Comparison of ENCODE assay signal across 25 cellular contexts in genomic region chr3:66366747-66367146, GRCh38.
A peak's percentile ranks its signal among the peaks of the same experiment; 100 is the strongest.
DNase-seq lines count a peak whose midpoint lies in the region; ATAC-seq, FAIRE-seq and TF ChIP-seq lines count a peak whose summit lies in the region.
"Had no signal": no experiment of that assay in that cellular context is flagged by ENCODE, and none has a peak within 500 bp of the region (broad histone marks: within the 10 kb centered on the region; RNA-seq: fewer than 3 reads in every experiment).

No MANE protein-coding gene starts in this region.

- intact Hi-C loops in left ventricle myocardium inferior (cut with micrococcal nuclease): no loop called here
- intact Hi-C loops in Right ventricle myocardium inferior (cut with DNase I): no loop called here

- no peaks in the 10 kb centered on the region for H3F3A ChIP-seq in GM23338 (replicated peaks; ENCODE audit: low read depth)

- no peak overlapping the region for H3K4me3 ChIP-seq in left ventricle myocardium inferior
- no peak overlapping the region for H3K4me3 ChIP-seq in GM23338
- H3K4me3 ChIP-seq in H1 (ENCODE audit: extremely low read depth in 1 of 4, insufficient read depth in 2 of 4, low read depth in 3 of 4, low read length in 4 of 4): no peak overlapping the region
- H3K4me3 ChIP-seq: A549; BLaER1 treated with 17β-estradiol and CSF1 and Interleukin-3, amounts not matched to agents 10 nM and 100 nM; HAP-1 had no signal

- H4K5ac ChIP-seq in H1 (ENCODE audit: insufficient read length, low read depth, low read length): no peak overlapping the region

- H3K79me2 ChIP-seq in GM23338 (replicated peaks; ENCODE audit: insufficient read depth): no peaks in the 10 kb centered on the region
- no peaks in the 10 kb centered on the region for H3K79me2 ChIP-seq in H1 (ENCODE audit: control insufficient read depth in 1 of 2, insufficient read depth in 2 of 2, low read length in 2 of 2)

- H3K9me3 ChIP-seq in left ventricle myocardium inferior (replicated peaks) (no peaks in the 10 kb centered on the region), H1 (ENCODE audit: insufficient read depth in 2 of 2, low read depth in 1 of 2, low read length in 1 of 2) (no peaks in the 10 kb centered on the region)
- H3K9me3 ChIP-seq: A549; BE2C; BLaER1 treated with 17β-estradiol and CSF1 and Interleukin-3, amounts not matched to agents 10 nM and 100 nM; HAP-1 had no signal

- H3K56ac ChIP-seq in H1 (replicated peaks; ENCODE audit: insufficient read length, low read depth, low read length): no peak overlapping the region

- H3K4me2 ChIP-seq in GM23338 (no peak overlapping the region), H1 (ENCODE audit: insufficient read depth in 1 of 2, low read depth in 2 of 2, low read length in 2 of 2) (0 out of 4 replicates have a peak overlapping the region, but pooled peaks of 1 of the 2 experiments have one; percentile 1)
- H3K4me2 ChIP-seq: A549 had no signal

- no peaks in the 10 kb centered on the region; the same call in 2 of the 3 replicates for H3K36me3 Mint-ChIP-seq in GM23338 (ENCODE audit: low read depth)

- H3K27ac ChIP-seq in left ventricle myocardium inferior (replicated peaks) (peak overlapping the region; percentile 79), GM23338 (ENCODE audit: low read depth) (no peak overlapping the region), H1 (ENCODE audit: low read depth, low read length) (no peak overlapping the region)
- H3K27ac ChIP-seq: A549; BLaER1 treated with 17β-estradiol and CSF1 and Interleukin-3, amounts not matched to agents 10 nM and 100 nM had no signal

- no peak for DNase-seq in left ventricle myocardium inferior
- DNase-seq in Right ventricle myocardium inferior (ENCODE audit: missing footprints): no peak
- DNase-seq in GM23338 (ENCODE audit: low spot score): peak; percentile 49
- peak; percentile 25 for DNase-seq in NCI-H526 treated with DMSO at 0.1 percent for 48 hours (lab: John Stamatoyannopoulos, UW)
- DNase-seq in H1 (ENCODE audit: low read depth in 1 of 2, low spot score in 2 of 2): no peak
- DNase-seq in GM10248 (ENCODE audit: extremely low spot score): no peak
- DNase-seq in NCI-H1105 treated with DMSO at 0.1 percent for 48 hours (lab: John Stamatoyannopoulos, UW): no peak
- DNase-seq: 8988T; ACHN; AML-193; BE2C; Calu3; CD4-positive, alpha-beta memory T cell; COR-L47; DMS53; DMS79 treated with DMSO at 0.1 percent for 48 hours; GF-D8; HFFc6 had no signal

- H3K27me3 Mint-ChIP-seq in GM23338 (ENCODE audit: insufficient read depth, low read depth, poor library complexity): peaks cover 2% of the 10 kb centered on the region
- H3K27me3 Mint-ChIP-seq: CD4-positive, alpha-beta memory T cell had no signal

- no peaks in the 10 kb centered on the region for H3K9me3 Mint-ChIP-seq in GM23338
- H3K9me3 Mint-ChIP-seq: CD14-positive monocyte; CD4-positive, alpha-beta memory T cell; HFFc6 had no signal

- H3K18ac ChIP-seq in H1 (ENCODE audit: extremely low read depth, low read length): no peak overlapping the region

- no peaks in the 10 kb centered on the region for H3K9me2 ChIP-seq in GM23338 (ENCODE audit: insufficient read depth)

- no peak overlapping the region for H4K8ac ChIP-seq in H1 (ENCODE audit: extremely low read depth, insufficient read depth, low read length)

- H2BK20ac ChIP-seq in H1 (ENCODE audit: low read length): no peak overlapping the region

- H3K27me3 ChIP-seq in left ventricle myocardium inferior (ENCODE audit: low read depth) (no peaks in the 10 kb centered on the region), GM23338 (ENCODE audit: insufficient read depth) (no peaks in the 10 kb centered on the region), H1 (replicated peaks in 1 of 4; ENCODE audit: control insufficient read depth in 3 of 4, extremely low read depth in 1 of 4, insufficient read depth in 3 of 4, low read length in 3 of 4) (no peaks in the 10 kb centered on the region)
- H3K27me3 ChIP-seq: BE2C; BLaER1 treated with 17β-estradiol and CSF1 and Interleukin-3, amounts not matched to agents 10 nM and 100 nM had no signal

- TF ChIP-seq EP300 in H1 (IDR thresholded peaks at IDR 0.05; ENCODE audit: borderline replicate concordance in 1 of 2, low read depth in 2 of 2, low read length in 2 of 2): no peak

- H3K4me1 Mint-ChIP-seq in GM23338: peaks cover 24% of the 10 kb centered on the region
- H3K4me1 Mint-ChIP-seq: CD14-positive monocyte had no signal

- H3K36me3 ChIP-seq in left ventricle myocardium inferior: no peaks in the 10 kb centered on the region
- no peaks in the 10 kb centered on the region for H3K36me3 ChIP-seq in GM23338 (ENCODE audit: insufficient read depth)
- no peaks in the 10 kb centered on the region; a peak in 1 of 8 replicates for H3K36me3 ChIP-seq in H1 (ENCODE audit: control insufficient read depth in 2 of 4, insufficient read depth in 4 of 4, low read length in 3 of 4)
- H3K36me3 ChIP-seq: BE2C, HAP-1 had no signal

- FAIRE-seq in H1 (lab: Jason Lieb, UNC): no peak
- FAIRE-seq: A549, GM19239, H54 had no signal

- 91% methylated on average over 7 of the region's 7 CpGs; no CpG with 5 or more reads in 1 of the 2 experiments for WGBS in H1 (ENCODE audit: extremely low coverage in 1 of 2, insufficient coverage in 1 of 2, insufficient read length in 1 of 2, insufficient replicate concordance in 2 of 2, low coverage in 1 of 2, low lambda C conversion rate in 2 of 2, missing lambda C conversion rate in 1 of 2), 2 experiments

- no peak overlapping the region for H3K23ac ChIP-seq in H1 (ENCODE audit: insufficient read length)

- 0 out of 2 replicates have a peak overlapping the region, but pooled peaks have one; percentile 16 for H2AK5ac ChIP-seq in H1 (ENCODE audit: low read depth, low read length)

- H2BK12ac ChIP-seq in H1 (ENCODE audit: low read depth, low read length): no peak overlapping the region

- no peak overlapping the region for H3K4me3 Mint-ChIP-seq in GM23338
- H3K4me3 Mint-ChIP-seq: CD14-positive monocyte; CD4-positive, alpha-beta memory T cell; HFFc6 had no signal

- no peak overlapping the region; a peak in 1 of 7 replicates for H3K9ac ChIP-seq in H1 (replicated peaks in 1 of 4; ENCODE audit: extremely low read depth in 1 of 4, low read depth in 3 of 4, low read length in 3 of 4)
- H3K9ac ChIP-seq: BLaER1 treated with 17β-estradiol and CSF1 and Interleukin-3, amounts not matched to agents 10 nM and 100 nM had no signal

- POLR2A ChIA-PET in H1 (lab: Charles Lee; ENCODE audit: partially characterized antibody): no interaction called here
- POLR2A ChIA-PET in GM10248 (lab: Yijun Ruan, JAX): no interaction called here

- no peak for TF ChIP-seq POLR2A in H1 (IDR thresholded peaks at IDR 0.05; ENCODE audit: control extremely low read depth in 1 of 2, low read depth in 2 of 2, low read length in 2 of 2)

- H2AFZ ChIP-seq in GM23338 (no peak overlapping the region), H1 (ENCODE audit: low read length) (no peak overlapping the region)

- no peak for TF ChIP-seq RAD21 in H1 (IDR thresholded peaks at IDR 0.05 in 1 of 2, conservative IDR thresholded peaks at IDR 0.05 in 1 of 2; ENCODE audit: low read depth in 2 of 2, low read length in 2 of 2)

- H3K4me1 ChIP-seq in left ventricle myocardium inferior: peaks cover 75% of the 10 kb centered on the region
- peaks cover 17% of the 10 kb centered on the region for H3K4me1 ChIP-seq in GM23338 (ENCODE audit: insufficient read depth)
- peaks cover 3 to 11% (median 5%) of the 10 kb centered on the region in 4 experiments; a peak in 5 of 7 replicates for H3K4me1 ChIP-seq in H1 (replicated peaks in 1 of 4; ENCODE audit: control insufficient read depth in 3 of 4, insufficient read depth in 4 of 4, low read length in 3 of 4)
- H3K4me1 ChIP-seq: A549, BE2C, HAP-1 had no signal

- no peak overlapping the region for H2BK15ac ChIP-seq in H1 (ENCODE audit: low read length)

- H3K4ac ChIP-seq in H1 (replicated peaks; ENCODE audit: insufficient read length, low read depth, low read length): no peak overlapping the region

- H3K79me1 ChIP-seq in H1 (ENCODE audit: low read depth, low read length): no peaks in the 10 kb centered on the region

- TF ChIP-seq CTCF in left ventricle myocardium inferior (IDR thresholded peaks at IDR 0.05; ENCODE audit: borderline replicate concordance): no peak
- TF ChIP-seq CTCF in GM23338 (conservative IDR thresholded peaks at IDR 0.05; ENCODE audit: low read depth in 2 of 2): no peak
- no peak for TF ChIP-seq CTCF in H1 (IDR thresholded peaks at IDR 0.05; ENCODE audit: control extremely low read depth in 1 of 3, insufficient read depth in 1 of 3, low read depth in 1 of 3, low read length in 3 of 3)
- TF ChIP-seq CTCF in GM10248 (IDR thresholded peaks at IDR 0.05; ENCODE audit: control extremely low read depth, extremely low read depth, low read depth, missing control alignments): no peak

- H3K27ac Mint-ChIP-seq in GM23338: no peak overlapping the region
- H3K27ac Mint-ChIP-seq: CD14-positive monocyte, HFFc6 had no signal

- CTCF ChIA-PET in H1 (lab: Charles Lee; ENCODE audit: partially characterized antibody) (interaction anchor here (1.4 to 3.5 kb wide), 8 partner anchors 11 to 493 kb away, joined by 3 to 15 read pairs (median 6); no protein-coding TSS in a partner anchor), GM10248 (lab: Yijun Ruan, JAX) (interaction anchor here (1.4 to 3.1 kb wide), 2 partner anchors 11 to 41 kb away, joined by 4 to 16 read pairs; no protein-coding TSS in a partner anchor)

- ATAC-seq in Right ventricle myocardium inferior: no peak
- peak; percentile 38; the same call in 2 of the 3 replicates for ATAC-seq in GM23338
- no peak for ATAC-seq in GM21737 (IDR thresholded peaks at IDR 0.05; ENCODE audit: unreplicated experiment)
- ATAC-seq: A549 had no signal

- H2BK120ac ChIP-seq in H1 (replicated peaks; ENCODE audit: low read depth, low read length): no peak overlapping the region

- H3K14ac ChIP-seq in H1 (ENCODE audit: insufficient read length): no peak overlapping the region

- H3K23me2 ChIP-seq in H1 (ENCODE audit: low read depth, low read length): no peaks in the 10 kb centered on the region

- H2BK5ac ChIP-seq in H1 (ENCODE audit: low read depth, low read length): no peak overlapping the region

- H4K91ac ChIP-seq in H1 (replicated peaks; ENCODE audit: insufficient read length, low read length): no peak overlapping the region

- H4K20me1 ChIP-seq in GM23338 (replicated peaks; ENCODE audit: insufficient read depth) (no peaks in the 10 kb centered on the region), H1 (replicated peaks in 1 of 2; ENCODE audit: control insufficient read depth in 1 of 2, insufficient read depth in 2 of 2, low read length in 2 of 2) (no peaks in the 10 kb centered on the region)

TF ChIP-seq in GM23338, 12 proteins besides CTCF, POLR2A, EP300 and RAD21 (continues in another document):
- no peak for TF ChIP-seq NANOG (IDR thresholded peaks at IDR 0.05; ENCODE audit: borderline replicate concordance)
- no peak for TF ChIP-seq ZNF114 (CRISPR knock-in tag; IDR thresholded peaks at IDR 0.05)

TF ChIP-seq in H1, 55 proteins besides CTCF, POLR2A, EP300 and RAD21:
- TF ChIP-seq FOSL1 (IDR thresholded peaks at IDR 0.05; ENCODE audit: insufficient read depth, low read depth, low read length) (no peak), TEAD4 (IDR thresholded peaks at IDR 0.05; ENCODE audit: low read depth, low read length) (peak; percentile 88)
TF ChIP-seq in H1: peak in this region for 1.

Comparison
In these comparisons a context has a peak if more than half of its experiments do, and no peak if none do; other contexts are left out.
1. DNase-seq: peak in GM23338 (single experiment) and NCI-H526 treated with DMSO at 0.1 percent for 48 hours (single experiment); none in left ventricle myocardium inferior (single experiment), Right ventricle myocardium inferior (single experiment), H1 (0 of 2), GM10248 (single experiment) and NCI-H1105 treated with DMSO at 0.1 percent for 48 hours (single experiment).